Comparison of ENCODE assay signal across 8 cellular contexts in genomic region chr2:3651686-3652516, GRCh38. TPM values are rescaled to one million over a fixed set of nuclear protein-coding genes. Genes with fewer than 3 reads are reported as not detected.
DNase-seq lines count a peak whose midpoint lies in the region; ATAC-seq and TF ChIP-seq lines count a peak whose summit lies in the region.

No MANE protein-coding gene starts in this region.

- intact Hi-C loops in MCF 10A (cut with micrococcal nuclease), result loop anchor here (1.0 to 5.0 kb wide), 5 partner anchors 77 to 1795 kb away; partner anchors contain the start of genes ADI1 and RPS7

- no peaks in the 10 kb centered on the region for H3K9me3 Mint-ChIP-seq in MCF 10A (ENCODE audit: unreplicated experiment)
- H3K9me3 Mint-ChIP-seq in naive thymus-derived CD8-positive, alpha-beta T cell, result no peaks in the 10 kb centered on the region

- no TSS peak for BruUV-seq in MCF 10A (replicated peaks; lab: Mats Ljungman, UMichigan)

- H3K27me3 Mint-ChIP-seq in MCF 10A (ENCODE audit: insufficient read depth, unreplicated experiment), result no peaks in the 10 kb centered on the region
- H3K27me3 Mint-ChIP-seq in naive thymus-derived CD8-positive, alpha-beta T cell, result peaks cover 0 to 3% (median 0%) of the 10 kb centered on the region in 5 donors

- CTCF ChIA-PET in MCF 10A (lab: Yijun Ruan, JAX), result interaction anchor here (0.5 to 5.1 kb wide), 30 partner anchors 8 to 1791 kb away, joined by 3 to 25 read pairs (median 4); partner anchors contain the start of genes ADI1 and RNASEH1

- no peak overlapping the region for H3K27ac Mint-ChIP-seq in MCF 10A (ENCODE audit: low read depth, unreplicated experiment)
- peak overlapping the region; percentile 68 to 99 (median 98) for H3K27ac Mint-ChIP-seq in naive thymus-derived CD8-positive, alpha-beta T cell

- POLR2A ChIA-PET in MCF 10A (lab: Yijun Ruan, JAX), result interaction anchor here (2.1 kb wide), 1 partner anchor 94 kb away, joined by 7 read pairs; the partner anchor contains the start of gene RNASEH1
- POLR2A ChIA-PET in naive thymus-derived CD8-positive, alpha-beta T cell (lab: Charles Lee), result interaction anchor here (0.7 to 3.1 kb wide), 12 partner anchors 42 to 273 kb away, joined by 3 to 23 read pairs (median 6); partner anchors contain the start of genes ADI1, EIPR1, RNASEH1 and RPS7

- no peak for TF ChIP-seq CTCF in MCF 10A (IDR thresholded peaks at IDR 0.05; ENCODE audit: unreplicated experiment)

- no peak overlapping the region for H3K4me3 Mint-ChIP-seq in MCF 10A (ENCODE audit: unreplicated experiment)
- H3K4me3 Mint-ChIP-seq in naive thymus-derived CD8-positive, alpha-beta T cell, result peak overlapping the region; percentile 74 to 97 (median 90)

- DNase-seq in T47D (ENCODE audit: low read depth in 1 of 2, low spot score in 1 of 2), result peak; percentile 28 to 59
- no peak for DNase-seq in MCF 10A (ENCODE audit: unreplicated experiment)
- DNase-seq in NCI-H345 (lab: John Stamatoyannopoulos, UW), result peak; percentile 98
- peak; percentile 55 for DNase-seq in activated T-cell treated with anti-CD3 and anti-CD28 coated beads for 48 hours (ENCODE audit: low read depth)
- peak; percentile 46 to 94 (median 76) for DNase-seq in naive thymus-derived CD8-positive, alpha-beta T cell
- peak; percentile 75 for DNase-seq in stimulated activated naive CD8-positive, alpha-beta T cell treated with anti-CD3 and anti-CD28 coated beads, Interleukin-15, Interleukin-2, amounts not matched to agents 100 U/mL and 50 U/mL, for 24 hours

- peaks cover 7% of the 10 kb centered on the region for H3K4me1 Mint-ChIP-seq in MCF 10A (ENCODE audit: insufficient read depth, unreplicated experiment)
- peaks cover 6 to 18% (median 17%) of the 10 kb centered on the region in 4 donors for H3K4me1 Mint-ChIP-seq in naive thymus-derived CD8-positive, alpha-beta T cell

- ATAC-seq in HG03135 (IDR thresholded peaks at IDR 0.05; ENCODE audit: unreplicated experiment) (peak; percentile 94), esophagus mucosa (peak; percentile 34)
- peak; percentile 80 to 82 for ATAC-seq in naive thymus-derived CD8-positive, alpha-beta T cell
- peak; percentile 76 for ATAC-seq in stimulated activated naive CD8-positive, alpha-beta T cell treated with anti-CD3 and anti-CD28 coated beads, Interleukin-15, Interleukin-2, amounts not matched to agents 100 U/mL and 50 U/mL, for 24 hours

- in situ Hi-C loops in T47D (cut with HindIII; ENCODE audit: low pct_unique_long_range_greater_than_20kb, low sequenced_read_pairs), result no loop called here

- no peaks in the 10 kb centered on the region for H3K36me3 Mint-ChIP-seq in MCF 10A (ENCODE audit: insufficient read depth, unreplicated experiment)
- H3K36me3 Mint-ChIP-seq in naive thymus-derived CD8-positive, alpha-beta T cell, result no peaks in the 10 kb centered on the region

RNA-seq across cellular contexts. Expression of gene ALLC, which starts 6.1 kb away (rescaled TPM):
- total RNA-seq in MCF 10A (2022) (not detected in 2 replicates), esophagus mucosa (not detected)
- total RNA-seq in naive thymus-derived CD8-positive, alpha-beta T cell, result not detected
- not detected for polyA plus RNA-seq in naive thymus-derived CD8-positive, alpha-beta T cell

RNA-seq across cellular contexts. Expression of gene DCDC2C, which starts 51.5 kb away (rescaled TPM):
- total RNA-seq in MCF 10A (2022) (not detected in 2 replicates), esophagus mucosa (not detected)
- not detected for total RNA-seq in naive thymus-derived CD8-positive, alpha-beta T cell
- polyA plus RNA-seq in naive thymus-derived CD8-positive, alpha-beta T cell, result not detected

RNA-seq across cellular contexts. Expression of gene COLEC11, which starts 57.0 kb away (rescaled TPM):
- not detected in 2 replicates for total RNA-seq in MCF 10A (2022)
- total RNA-seq in esophagus mucosa, result not detected
- total RNA-seq in naive thymus-derived CD8-positive, alpha-beta T cell, result 1 to 10 TPM; 1.8 to 1.9 TPM
- polyA plus RNA-seq in naive thymus-derived CD8-positive, alpha-beta T cell, result not detected

Comparison
In these comparisons a context has a peak if more than half of its experiments do, and no peak if none do; other contexts are left out.
1. ATAC-seq: peak in every context shown above with its lines; median percentile 94 in HG03135; 81 in naive thymus-derived CD8-positive, alpha-beta T cell; 76 in stimulated activated naive CD8-positive, alpha-beta T cell treated with anti-CD3 and anti-CD28 coated beads, Interleukin-15, Interleukin-2, amounts not matched to agents 100 U/mL and 50 U/mL, for 24 hours; 34 in esophagus mucosa.